Comparison of ENCODE assay signal across 8 cellular contexts in genomic region chr10:102502029-102502336, GRCh38. TPM values are rescaled to one million over a fixed set of nuclear protein-coding genes. Genes with fewer than 3 reads are reported as not detected.
A peak's percentile ranks its signal among the peaks of the same experiment; 100 is the strongest.
DNase-seq lines count a peak whose midpoint lies in the region; ATAC-seq and FAIRE-seq lines count a peak whose summit lies in the region.

No MANE protein-coding gene starts in this region.

- FAIRE-seq in GM19239 (lab: Jason Lieb, UNC) (peak; percentile 98), colon (lab: Jason Lieb, UNC) (peak; percentile 64)

- peak; percentile 73 for ATAC-seq in HG03432 (IDR thresholded peaks at IDR 0.05; ENCODE audit: unreplicated experiment)

- peak; percentile 100 for DNase-seq in Ammon's horn (ENCODE audit: low spot score)
- peak; percentile 88 for DNase-seq in GM19239 (ENCODE audit: insufficient read length, low spot score)
- DNase-seq in NCI-H460 (ENCODE audit: extremely low read depth, low read depth), result peak; percentile 99
- peak; percentile 96 for DNase-seq in activated CD4-positive, alpha-beta T cell treated with anti-CD3 and anti-CD28 coated beads for 1 hour
- DNase-seq in kidney glomerular epithelial cell (lab: John Stamatoyannopoulos, UW), result peak; percentile 99
- peak; percentile 98 to 99 for DNase-seq in stimulated activated CD4-positive, alpha-beta T cell treated with anti-CD3 and anti-CD28 coated beads, Interleukin-15, amount 100 ng/mL, for 48 hours (ENCODE audit: low read depth in 2 of 2)

RNA-seq across cellular contexts. Expression of gene ACTR1A, which starts 0.5 kb away (rescaled TPM):
- 78.5 and 93.2 TPM in 2 replicates for total RNA-seq in NCI-H460 (2014; rRNA removed; shearing (Covaris generic))
- 64.8 and 78.4 TPM in 2 replicates for polyA plus RNA-seq in NCI-H460 (2014; cell fraction: nucleus; rRNA removed)

RNA-seq across cellular contexts. Expression of gene SUFU, which starts 1.8 kb away (rescaled TPM):
- total RNA-seq in NCI-H460 (2014; rRNA removed; shearing (Covaris generic)), result 1.9 and 2.2 TPM in 2 replicates
- 1.5 and 2.7 TPM in 2 replicates for polyA plus RNA-seq in NCI-H460 (2014; cell fraction: nucleus; rRNA removed)

RNA-seq across cellular contexts. Expression of gene C10orf95, which starts 50.6 kb away (rescaled TPM):
- 0.37 and 0.55 TPM in 2 replicates for total RNA-seq in NCI-H460 (2014; rRNA removed; shearing (Covaris generic))
- polyA plus RNA-seq in NCI-H460 (2014; cell fraction: nucleus; rRNA removed), result 0.11 and 0.60 TPM in 2 replicates

Comparison
In these comparisons a context has a peak if more than half of its experiments do, and no peak if none do; other contexts are left out.
1. Peak in every context shown above with its lines: DNase-seq and ATAC-seq.